Comparison of ENCODE assay signal across 8 cellular contexts in genomic region chr13:27449081-27449603, GRCh38. TPM values are rescaled to one million over a fixed set of nuclear protein-coding genes. Genes with fewer than 3 reads are reported as not detected.
A peak's percentile ranks its signal among the peaks of the same experiment; 100 is the strongest.
DNase-seq lines count a peak whose midpoint lies in the region; ATAC-seq, FAIRE-seq and TF ChIP-seq lines count a peak whose summit lies in the region.

No MANE protein-coding gene starts in this region.

- peaks cover 4% of the 10 kb centered on the region; the same call in 1 of the 2 replicates for H3K36me3 ChIP-seq in RWPE2 (ENCODE audit: low read depth)

- TF ChIP-seq POLR2A in GM12891 (IDR thresholded peaks at IDR 0.05; ENCODE audit: low read depth, low read length) = no peak

- H3K9me3 ChIP-seq in RWPE2 (ENCODE audit: severe bottlenecking) = no peaks in the 10 kb centered on the region

- TF ChIP-seq CTCF in RWPE2 (IDR thresholded peaks at IDR 0.05; ENCODE audit: poor library complexity, severe bottlenecking) (no peak), fibroblast of mammary gland (conservative IDR thresholded peaks at IDR 0.05; ENCODE audit: control insufficient read depth, insufficient read depth, low read depth, low read length) (no peak), retinal pigment epithelial cell (conservative IDR thresholded peaks at IDR 0.05; ENCODE audit: low read depth, low read length) (no peak)

- peak; percentile 38 for FAIRE-seq in GM12891 (lab: Jason Lieb, UNC)

- peak overlapping the region; percentile 90 for H3K27ac ChIP-seq in RWPE2 (ENCODE audit: poor library complexity, severe bottlenecking)

- peak overlapping the region; percentile 76 for H3K4me3 ChIP-seq in RWPE2 (ENCODE audit: severe bottlenecking)
- H3K4me3 ChIP-seq in fibroblast of mammary gland (ENCODE audit: control insufficient read depth, low read depth, low read length) = peak overlapping the region; percentile 80
- peak overlapping the region; percentile 93 for H3K4me3 ChIP-seq in retinal pigment epithelial cell (ENCODE audit: low read length)

- ATAC-seq in RWPE2 (ENCODE audit: low read depth) (no peak), GM18861 (IDR thresholded peaks at IDR 0.05; ENCODE audit: unreplicated experiment) (no peak), GM18907 (IDR thresholded peaks at IDR 0.05; ENCODE audit: unreplicated experiment) (no peak), HG03139 (IDR thresholded peaks at IDR 0.05; ENCODE audit: unreplicated experiment) (no peak)

- peaks cover 7% of the 10 kb centered on the region for H3K4me1 ChIP-seq in RWPE2 (ENCODE audit: insufficient read depth, poor library complexity, severe bottlenecking)

- DNase-seq in GM12891 (ENCODE audit: insufficient read length, low spot score) = no peak
- no peak for DNase-seq in RWPE2 (ENCODE audit: low spot score)
- no peak for DNase-seq in fibroblast of mammary gland (ENCODE audit: low read depth)
- no peak for DNase-seq in retinal pigment epithelial cell (ENCODE audit: low read depth)
- no peak for DNase-seq in HPDE6-E6E7 (ENCODE audit: extremely low spot score)

- H3K27me3 ChIP-seq in RWPE2 (ENCODE audit: insufficient read depth, poor library complexity, severe bottlenecking) = no peaks in the 10 kb centered on the region

TF ChIP-seq in GM12891, 5 proteins besides CTCF, POLR2A, EP300 and RAD21:
- no peak for TF ChIP-seq POU2F2 (IDR thresholded peaks at IDR 0.05; ENCODE audit: low read depth, low read length)
- no peak for TF ChIP-seq POLR2AphosphoS5 (IDR thresholded peaks at IDR 0.05; ENCODE audit: low read depth, low read length)
- TF ChIP-seq PAX5 (IDR thresholded peaks at IDR 0.05; ENCODE audit: insufficient read depth, low read length, severe bottlenecking) = no peak
- TF ChIP-seq TAF1 (IDR thresholded peaks at IDR 0.05; ENCODE audit: low read depth, low read length) = no peak
- no peak for TF ChIP-seq SPI1 (IDR thresholded peaks at IDR 0.05; ENCODE audit: low read depth, low read length)
TF ChIP-seq in GM12891: peak in this region for 0.

RNA-seq across cellular contexts. Expression of gene MTIF3, which starts 1.2 kb away (rescaled TPM):
- polyA plus RNA-seq in GM12891 (2012; ENCODE audit: low read depth, missing spikeins) = 39.7 TPM

RNA-seq across cellular contexts. Expression of gene GTF3A, which starts 24.7 kb away (rescaled TPM):
- polyA plus RNA-seq in GM12891 (2012; ENCODE audit: low read depth, missing spikeins) = 119 TPM
